Comparison of ENCODE assay signal across 8 cellular contexts in the genomic region with DNA sequence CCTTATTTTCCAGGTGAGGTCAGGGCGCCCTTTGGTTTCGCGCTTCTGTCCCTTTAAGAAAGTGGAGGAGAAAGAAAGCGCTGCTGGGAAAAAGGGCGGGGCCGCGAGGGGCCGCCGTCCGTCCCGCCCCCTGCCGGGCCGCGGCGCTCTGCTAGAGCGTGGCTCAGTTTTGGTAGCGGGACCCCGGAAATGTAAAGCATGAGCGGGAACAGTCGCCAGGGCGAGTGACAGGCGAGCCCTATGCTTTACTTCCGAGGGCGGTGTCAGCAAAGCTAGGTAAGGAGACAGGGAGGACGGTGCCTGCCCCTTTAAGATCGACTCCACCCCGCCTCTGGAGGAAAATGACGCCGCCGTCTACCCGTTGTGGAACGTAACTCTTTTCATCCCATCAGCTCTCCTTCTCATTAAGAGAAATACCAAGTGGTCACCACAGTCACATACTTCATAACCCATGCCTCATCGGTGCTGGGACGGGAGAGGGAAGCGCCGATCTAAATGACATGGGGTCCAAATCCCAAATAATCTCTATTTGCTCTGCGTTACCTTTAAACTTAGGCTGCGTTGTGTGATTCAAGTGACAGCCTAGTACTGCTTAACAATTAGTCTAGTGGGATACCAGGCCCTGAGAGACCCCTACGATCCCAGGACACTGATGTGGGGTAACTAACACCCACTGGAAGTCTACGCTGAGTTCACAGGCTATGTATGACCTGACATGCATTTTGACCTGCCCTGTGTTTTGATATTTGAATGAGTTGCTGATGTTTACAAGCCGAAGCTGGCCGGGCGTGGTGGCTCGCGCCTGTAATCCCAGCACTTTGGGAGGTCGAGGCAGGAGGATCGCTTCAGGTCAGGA. TPM values are rescaled to one million over a fixed set of nuclear protein-coding genes. Genes with fewer than 3 reads are reported as not detected.
DNase-seq lines count a peak whose midpoint lies in the region; ATAC-seq lines count a peak whose summit lies in the region.

A gene with protein sequence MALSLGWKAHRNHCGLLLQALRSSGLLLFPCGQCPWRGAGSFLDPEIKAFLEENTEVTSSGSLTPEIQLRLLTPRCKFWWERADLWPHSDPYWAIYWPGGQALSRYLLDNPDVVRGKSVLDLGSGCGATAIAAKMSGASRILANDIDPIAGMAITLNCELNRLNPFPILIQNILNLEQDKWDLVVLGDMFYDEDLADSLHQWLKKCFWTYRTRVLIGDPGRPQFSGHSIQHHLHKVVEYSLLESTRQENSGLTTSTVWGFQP (plus strand): TSS at position 602 of the 856 bp plus-strand sequence. CDS start 2,266 bp downstream, outside the sequence.

- ATAC-seq in GM18519 (IDR thresholded peaks at IDR 0.05; ENCODE audit: low FRiP score, unreplicated experiment) = peak; percentile 98
- peak; percentile 100 for ATAC-seq in HG03060 (IDR thresholded peaks at IDR 0.05; ENCODE audit: low read depth, unreplicated experiment)

- DNase-seq in A172 (ENCODE audit: low spot score) (peak; percentile 93), NCI-H2107 (lab: John Stamatoyannopoulos, UW) (peak; percentile 81), UCSD-AML1 (lab: John Stamatoyannopoulos, UW; ENCODE audit: unreplicated experiment) (peak; percentile 89), brain pericyte (ENCODE audit: low read depth, low spot score) (peak; percentile 54), skeletal muscle cell (ENCODE audit: low read depth) (peak; percentile 42)

- H3K4me3 ChIP-seq in iPS-11a (ENCODE audit: low read depth, low read length) (peak within 1 kb of the TSS; percentile 76), skeletal muscle cell (ENCODE audit: low read depth, low read length) (peak within 1 kb of the TSS; percentile 77)

RNA-seq across cellular contexts. Expression of the gene that starts here (rescaled TPM):
- 2.6 and 3.4 TPM in 2 replicates for total RNA-seq in A172 (2014; rRNA removed; shearing (Covaris generic))

Comparison
In these comparisons a context has a peak if more than half of its experiments do, and no peak if none do; other contexts are left out.
1. Peak in every context shown above with its lines: DNase-seq, ATAC-seq and H3K4me3 ChIP-seq.
2. DNase-seq: peak in every context shown above with its lines; median percentile 93 in A172; 89 in UCSD-AML1; 81 in NCI-H2107; 54 in brain pericyte; 42 in skeletal muscle cell.